In genomic region chr1:56414728-56415224, GRCh38 we compare ENCODE assay signal across 1 cellular context.
TF ChIP-seq lines count a peak whose summit lies in the region.

No MANE protein-coding gene starts in this region.

TF ChIP-seq in HepG2, 621 proteins besides CTCF, POLR2A, EP300 and RAD21 (continued from another document and continues in another):
- TF ChIP-seq ZNF777 (CRISPR knock-in tag; IDR thresholded peaks at IDR 0.05) (peak; percentile 42), ZMAT3 (CRISPR knock-in tag; conservative IDR thresholded peaks at IDR 0.05) (peak; percentile 51; the same call in 1 of the 2 replicates), HNRNPLL (IDR thresholded peaks at IDR 0.05; ENCODE audit: low read depth, low read length, poor library complexity, severe bottlenecking) (no peak), HOXA3 (CRISPR knock-in tag; IDR thresholded peaks at IDR 0.05) (peak; percentile 85), ATF7-NPFF (CRISPR knock-in tag; IDR thresholded peaks at IDR 0.05; ENCODE audit: low read depth) (no peak), TIGD3 (CRISPR knock-in tag; IDR thresholded peaks at IDR 0.05; ENCODE audit: borderline replicate concordance) (no peak), NR2C2 (CRISPR knock-in tag; IDR thresholded peaks at IDR 0.05; ENCODE audit: borderline replicate concordance) (peak; percentile 46; the same call in 1 of the 2 replicates), ZNF816 (CRISPR knock-in tag; IDR thresholded peaks at IDR 0.05; ENCODE audit: borderline replicate concordance) (peak; percentile 64; the same call in 1 of the 2 replicates), ONECUT2 (CRISPR knock-in tag; IDR thresholded peaks at IDR 0.05) (peak; percentile 61; the same call in 1 of the 2 replicates), IRX3 (CRISPR knock-in tag; IDR thresholded peaks at IDR 0.05; ENCODE audit: borderline replicate concordance, low read depth) (no peak), BRCA1 (CRISPR knock-in tag; IDR thresholded peaks at IDR 0.05) (peak; percentile 50; the same call in 1 of the 2 replicates), FOXK1 (CRISPR knock-in tag; IDR thresholded peaks at IDR 0.05; ENCODE audit: borderline replicate concordance, low read depth) (peak; percentile 87), EZH2 (conservative IDR thresholded peaks at IDR 0.05; ENCODE audit: low read depth, low read length) (no peak), YEATS4 (CRISPR knock-in tag; IDR thresholded peaks at IDR 0.05; ENCODE audit: borderline replicate concordance) (peak; percentile 68), NFE2 (CRISPR knock-in tag; IDR thresholded peaks at IDR 0.05) (no peak), KIAA2018 (CRISPR knock-in tag; IDR thresholded peaks at IDR 0.05; ENCODE audit: borderline replicate concordance) (no peak), HNF4A (CRISPR knock-in tag; IDR thresholded peaks at IDR 0.05) (peak; percentile 95), ZNF549 (CRISPR knock-in tag; IDR thresholded peaks at IDR 0.05) (no peak), ZBTB44 (CRISPR knock-in tag; IDR thresholded peaks at IDR 0.05) (no peak), ZNF569 (CRISPR knock-in tag; IDR thresholded peaks at IDR 0.05; ENCODE audit: borderline replicate concordance) (no peak), ZNF142 (CRISPR knock-in tag; IDR thresholded peaks at IDR 0.05) (peak; percentile 63), ZNF24 (IDR thresholded peaks at IDR 0.05) (0 out of 2 replicates have a peak, but pooled peaks have one; percentile 21), JUN (CRISPR knock-in tag; IDR thresholded peaks at IDR 0.05) (peak; percentile 93), ZNF253 (CRISPR knock-in tag; IDR thresholded peaks at IDR 0.05; ENCODE audit: borderline replicate concordance) (no peak), NR3C1 (CRISPR knock-in tag; IDR thresholded peaks at IDR 0.05) (no peak), ZNF513 (CRISPR knock-in tag; conservative IDR thresholded peaks at IDR 0.05) (no peak), ZNF644 (CRISPR knock-in tag; IDR thresholded peaks at IDR 0.05; ENCODE audit: low read depth) (peak; percentile 74), YY1 (IDR thresholded peaks at IDR 0.05; ENCODE audit: insufficient read depth, insufficient replicate concordance, low read depth, low read length) (no peak), SAFB2 (CRISPR knock-in tag; IDR thresholded peaks at IDR 0.05; ENCODE audit: borderline replicate concordance, low read depth) (no peak), DRAP1 (CRISPR knock-in tag; IDR thresholded peaks at IDR 0.05) (peak; percentile 71), ZFAT (CRISPR knock-in tag; conservative IDR thresholded peaks at IDR 0.05) (no peak), ZNF839 (CRISPR knock-in tag; IDR thresholded peaks at IDR 0.05; ENCODE audit: borderline replicate concordance) (no peak), ZFP36L1 (CRISPR knock-in tag; IDR thresholded peaks at IDR 0.05) (peak; percentile 87; the same call in 1 of the 2 replicates), HDAC2 (CRISPR knock-in tag; IDR thresholded peaks at IDR 0.05) (peak; percentile 90), ZNF781 (CRISPR knock-in tag; IDR thresholded peaks at IDR 0.05; ENCODE audit: borderline replicate concordance, not compliant biosample characterization) (no peak), HIVEP1 (CRISPR knock-in tag; IDR thresholded peaks at IDR 0.05) (no peak), ZNF784 (CRISPR knock-in tag; IDR thresholded peaks at IDR 0.05; ENCODE audit: borderline replicate concordance) (no peak), HNF1B (CRISPR knock-in tag; IDR thresholded peaks at IDR 0.05) (peak; percentile 85; the same call in 1 of the 2 replicates), CCAR2 (optimal IDR thresholded peaks at IDR 0.05; ENCODE audit: low read depth, low read length) (no peak), ZNF207 (IDR thresholded peaks at IDR 0.05; ENCODE audit: borderline replicate concordance) (no peak)
